In the genomic region with DNA sequence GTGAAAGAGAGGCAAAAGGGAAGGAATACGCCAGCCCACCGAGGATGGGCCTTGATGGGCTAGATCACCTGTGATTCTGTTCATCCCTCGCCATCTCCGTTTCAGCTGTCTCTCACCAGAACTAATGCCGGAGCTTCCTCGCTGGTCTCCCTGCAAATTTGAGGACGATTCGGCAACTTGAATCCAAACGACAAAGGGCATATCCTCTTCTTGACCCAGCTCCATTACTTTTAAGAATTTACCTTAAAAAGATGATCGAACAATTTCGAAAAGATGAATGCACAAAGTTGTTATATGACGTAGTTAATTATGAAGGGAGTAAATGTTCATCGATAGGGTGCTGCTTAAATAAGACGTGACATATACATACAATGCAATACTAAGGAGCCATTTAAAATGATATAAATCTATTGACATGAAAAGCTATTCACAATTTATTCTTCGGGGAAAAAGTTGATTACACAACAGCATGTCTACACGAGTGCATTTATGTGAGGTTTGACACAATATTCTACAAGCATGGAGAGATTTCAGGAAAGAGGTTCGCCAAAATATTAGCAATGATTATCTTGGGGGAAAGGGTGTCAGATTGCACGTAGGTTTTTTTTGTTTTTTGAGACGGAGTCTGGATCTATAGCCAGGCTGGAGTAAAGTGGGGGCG, we compare ENCODE assay signal across 8 cellular contexts. TPM values are rescaled to one million over a fixed set of nuclear protein-coding genes. Genes with fewer than 3 reads are reported as not detected.
DNase-seq lines count a peak whose midpoint lies in the region; ATAC-seq and TF ChIP-seq lines count a peak whose summit lies in the region.

No MANE protein-coding gene starts in this region.

- no peak for DNase-seq in activated T-cell treated with anti-CD3 and anti-CD28 coated beads, Interleukin-2, amount 50 U/mL, for 24 hours
- no peak for DNase-seq in activated T-cell treated with anti-CD3 and anti-CD28 coated beads for 4 hours
- DNase-seq in epithelial cell of esophagus (ENCODE audit: low read depth): no peak
- DNase-seq in psoas muscle: no peak
- no peak for DNase-seq in NCI-H82 treated with DMSO at 0.1 percent for 48 hours (lab: John Stamatoyannopoulos, UW; ENCODE audit: unreplicated experiment)
- no peak for DNase-seq in AG08395 (ENCODE audit: low spot score)

- peaks cover 4% of the 10 kb centered on the region; the same call in 1 of the 2 replicates for H3F3A ChIP-seq in OCI-LY1 (ENCODE audit: insufficient read depth, low read length)

- peak overlapping the region; percentile 76 for H3K4me2 ChIP-seq in OCI-LY1 (ENCODE audit: low read length)

- H3K27me3 Mint-ChIP-seq in activated T-cell treated with anti-CD3 and anti-CD28 coated beads, Interleukin-2, amount 50 U/mL, for 24 hours: no peaks in the 10 kb centered on the region

- peaks cover 25% of the 10 kb centered on the region for H3K79me2 ChIP-seq in OCI-LY1 (ENCODE audit: insufficient read depth, low read length)

- peak overlapping the region; percentile 97 for H3K27ac Mint-ChIP-seq in activated T-cell treated with anti-CD3 and anti-CD28 coated beads, Interleukin-2, amount 50 U/mL, for 24 hours

- H3K9me2 ChIP-seq in OCI-LY1 (ENCODE audit: low read depth, low read length): no peaks in the 10 kb centered on the region

- H3K27ac ChIP-seq in OCI-LY1 (ENCODE audit: low read depth, low read length, poor library complexity, severe bottlenecking) (peak overlapping the region; percentile 69), psoas muscle (peak overlapping the region; percentile 82)

- H3K36me3 ChIP-seq in OCI-LY1 (ENCODE audit: insufficient read depth, low read length) (no peaks in the 10 kb centered on the region), psoas muscle (ENCODE audit: insufficient read depth in 1 of 2, low read depth in 1 of 2) (no peaks in the 10 kb centered on the region)

- H3K4me1 ChIP-seq in OCI-LY1 (ENCODE audit: insufficient read depth, low read length, severe bottlenecking) (peaks cover 40% of the 10 kb centered on the region), psoas muscle (peaks cover 18% of the 10 kb centered on the region)

- peaks cover 9% of the 10 kb centered on the region for H3K36me3 Mint-ChIP-seq in activated T-cell treated with anti-CD3 and anti-CD28 coated beads, Interleukin-2, amount 50 U/mL, for 24 hours (ENCODE audit: low read depth)

- H2AFZ ChIP-seq in OCI-LY1 (ENCODE audit: low read length): peak overlapping the region; percentile 33

- H4K20me1 ChIP-seq in OCI-LY1 (ENCODE audit: insufficient read depth, low read length): no peaks in the 10 kb centered on the region

- TF ChIP-seq CTCF in OCI-LY1 (IDR thresholded peaks at IDR 0.05; ENCODE audit: low read length) (no peak), epithelial cell of esophagus (IDR thresholded peaks at IDR 0.05; ENCODE audit: insufficient read depth, low read depth, low read length, missing control alignments) (no peak), psoas muscle (IDR thresholded peaks at IDR 0.05) (no peak)

- WGBS in psoas muscle, 3 donors: 21 to 25% (median 24%) methylated on average over 20 of the region's 20 CpGs

- H3K4me3 Mint-ChIP-seq in activated T-cell treated with anti-CD3 and anti-CD28 coated beads, Interleukin-2, amount 50 U/mL, for 24 hours: peak overlapping the region; percentile 90

- H3K9me3 ChIP-seq in OCI-LY1 (ENCODE audit: low read length) (no peaks in the 10 kb centered on the region), psoas muscle (no peaks in the 10 kb centered on the region)

- H3K4me3 ChIP-seq in OCI-LY1 (ENCODE audit: low read depth, low read length, poor library complexity, severe bottlenecking) (peak overlapping the region; percentile 70), epithelial cell of esophagus (ENCODE audit: low read length) (peak overlapping the region; percentile 75), psoas muscle (peak overlapping the region; percentile 82)

- peaks cover 38% of the 10 kb centered on the region for H3K4me1 Mint-ChIP-seq in activated T-cell treated with anti-CD3 and anti-CD28 coated beads, Interleukin-2, amount 50 U/mL, for 24 hours (ENCODE audit: low read depth)

- peak overlapping the region; percentile 70 for H3K9ac ChIP-seq in OCI-LY1 (ENCODE audit: low read length)

- H3K27me3 ChIP-seq in OCI-LY1 (ENCODE audit: insufficient read depth, low read length): no peaks in the 10 kb centered on the region
- no peaks in the 10 kb centered on the region for H3K27me3 ChIP-seq in psoas muscle (ENCODE audit: insufficient read depth in 3 of 3, low read length in 2 of 3)

- ATAC-seq in psoas muscle (no peak), GM18502 (IDR thresholded peaks at IDR 0.05; ENCODE audit: poor library complexity, unreplicated experiment) (no peak)

- no peaks in the 10 kb centered on the region for H3K9me3 Mint-ChIP-seq in activated T-cell treated with anti-CD3 and anti-CD28 coated beads, Interleukin-2, amount 50 U/mL, for 24 hours

- intact Hi-C loops in psoas muscle (cut with DNase I): no loop called here

RNA-seq across cellular contexts. Expression of a gene that starts 0.9 kb away (rescaled TPM):
- 10 to 100 TPM; 13.8 to 28.6 (median 21.2) TPM for total RNA-seq in psoas muscle
- polyA plus RNA-seq in psoas muscle: 10 to 100 TPM in 1 of 3 donors, 1 to 10 TPM in 2; 5.3 to 18.9 (median 6.3) TPM

RNA-seq across cellular contexts. Expression of a gene that starts 47.5 kb away (rescaled TPM):
- 10 to 100 TPM in 2 of 4 donors, 1 to 10 TPM in 2; 8.1 to 13.7 (median 9.9) TPM for total RNA-seq in psoas muscle
- polyA plus RNA-seq in psoas muscle: 10 to 100 TPM in 1 of 3 donors, 1 to 10 TPM in 1, under 1 TPM in 1; 0.33 to 10.4 (median 5.2) TPM
